ENCODE assay signal across 8 cellular contexts in the genomic region with DNA sequence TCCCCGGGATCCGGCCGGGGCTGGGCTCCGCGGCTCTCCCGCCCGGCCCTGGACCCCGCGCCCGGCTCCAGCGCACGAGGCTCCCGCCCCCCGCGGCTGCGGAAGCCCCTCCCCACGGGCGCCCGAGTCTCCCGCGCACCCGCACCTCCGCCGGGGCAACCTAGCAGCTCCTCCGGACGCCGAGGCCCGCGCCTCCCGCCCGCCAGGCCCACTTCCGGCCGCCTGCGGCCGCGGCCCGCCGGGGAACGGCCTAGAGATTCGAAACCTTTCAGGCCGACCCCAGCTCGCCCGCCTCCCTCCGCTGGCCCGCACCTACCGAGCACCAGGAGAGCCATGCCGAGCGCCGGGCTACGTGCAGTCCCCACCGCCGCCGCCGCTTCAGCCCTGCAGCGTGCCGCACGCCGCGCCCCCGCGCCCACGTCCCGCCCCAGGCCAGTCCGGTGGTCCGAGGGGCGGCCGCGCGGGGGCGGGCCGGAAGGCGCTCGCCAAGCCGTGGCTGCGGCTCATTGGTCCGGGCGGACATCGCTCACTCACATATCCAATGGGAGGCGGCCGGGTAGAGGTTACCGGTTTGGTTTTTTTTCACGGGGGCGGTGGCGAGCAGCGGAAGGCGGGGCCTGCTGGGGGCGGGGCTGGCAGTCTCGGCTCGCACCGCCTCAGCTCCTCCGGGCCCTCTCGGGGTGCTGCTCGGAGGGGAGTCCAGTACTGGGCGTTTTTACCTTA. TPM values are rescaled to one million over a fixed set of nuclear protein-coding genes. Genes with fewer than 3 reads are reported as not detected.
DNase-seq lines count a peak whose midpoint lies in the region; ATAC-seq, FAIRE-seq and TF ChIP-seq lines count a peak whose summit lies in the region.

Gene PDIA6 (minus strand): TSS at position 424 of the 723 bp plus-strand sequence. CDS start 89 bp downstream, at position 335.

- peak; percentile 82 for FAIRE-seq in GM18507 (lab: Jason Lieb, UNC)

- H3K27me3 ChIP-seq in right atrium auricular region (no peaks in the 10 kb centered on the region), uterus (no peaks in the 10 kb centered on the region)

- DNase-seq in GM18507 (ENCODE audit: extremely low spot score, insufficient read length, low read depth), result peak; percentile 90
- DNase-seq in NCI-H1930 (lab: John Stamatoyannopoulos, UW), result peak; percentile 90 to 93
- peak; percentile 71 to 97 (median 94) for DNase-seq in anterior cingulate cortex (lab: John Stamatoyannopoulos, UW)
- peak; percentile 97 for DNase-seq in right atrium auricular region (ENCODE audit: low spot score)
- DNase-seq in putamen (ENCODE audit: low spot score), result peak; percentile 95
- peak; percentile 97 to 99 for DNase-seq in uterus

- H3K36me3 ChIP-seq in right atrium auricular region (no peaks in the 10 kb centered on the region), uterus (no peaks in the 10 kb centered on the region)

- TF ChIP-seq CTCF in right atrium auricular region (IDR thresholded peaks at IDR 0.05), result peak in 1 of 2 donors; percentile 25
- TF ChIP-seq CTCF in uterus (IDR thresholded peaks at IDR 0.05), result peak in 2 of 4 experiments; percentile 39 to 67

- H3K4me1 ChIP-seq in right atrium auricular region (peaks cover 0 to 23% of the 10 kb centered on the region in 2 donors), uterus (no peaks in the 10 kb centered on the region)

- peak; percentile 83 for ATAC-seq in HG02973 (IDR thresholded peaks at IDR 0.05; ENCODE audit: unreplicated experiment)

- H3K9me3 ChIP-seq in right atrium auricular region (no peaks in the 10 kb centered on the region), uterus (no peaks in the 10 kb centered on the region)

- intact Hi-C loops in T-helper 2 cell treated with Interferon-gamma antibody and Interleukin-4, amounts not matched to agents 100 ng/mL and 5 ng/mL, for 36 hours (cut with micrococcal nuclease), result loop anchor here (2.0 to 5.0 kb wide), 6 partner anchors 120 to 940 kb away; partner anchors contain the start of genes HPCAL1, ODC1, ROCK2 and RRM2
- intact Hi-C loops in uterus (cut with DNase I; ENCODE audit: low total_unique reads), result no loop called here

- peak within 1 kb of the TSS; percentile 83 to 95 for H3K27ac ChIP-seq in right atrium auricular region
- H3K27ac ChIP-seq in uterus, result peak within 1 kb of the TSS; percentile 78 to 91

- peak; percentile 65 to 85 for TF ChIP-seq POLR2A in uterus (IDR thresholded peaks at IDR 0.05)

- H3K4me3 ChIP-seq in right atrium auricular region (peak within 1 kb of the TSS; percentile 89 to 96), uterus (peak within 1 kb of the TSS; percentile 56 to 61)

RNA-seq across cellular contexts. Expression of gene PDIA6, which starts in this region (rescaled TPM):
- 188 and 190 TPM in 2 replicates for total RNA-seq in T-helper 2 cell treated with Interferon-gamma antibody and Interleukin-4, amounts not matched to agents 100 ng/mL and 5 ng/mL, for 36 hours
- total RNA-seq in right atrium auricular region (10 to 100 TPM; 89.0 to 94.4 TPM), uterus (100 to 1,000 TPM in 1 of 4 donors, 10 to 100 TPM in 3; 53.0 to 257 (median 89.0) TPM)

Comparison
In these comparisons a context has a peak if more than half of its experiments do, and no peak if none do; other contexts are left out.
1. Peak in every context shown above with its lines: DNase-seq, ATAC-seq, H3K4me3 ChIP-seq and H3K27ac ChIP-seq.